In the genomic region with DNA sequence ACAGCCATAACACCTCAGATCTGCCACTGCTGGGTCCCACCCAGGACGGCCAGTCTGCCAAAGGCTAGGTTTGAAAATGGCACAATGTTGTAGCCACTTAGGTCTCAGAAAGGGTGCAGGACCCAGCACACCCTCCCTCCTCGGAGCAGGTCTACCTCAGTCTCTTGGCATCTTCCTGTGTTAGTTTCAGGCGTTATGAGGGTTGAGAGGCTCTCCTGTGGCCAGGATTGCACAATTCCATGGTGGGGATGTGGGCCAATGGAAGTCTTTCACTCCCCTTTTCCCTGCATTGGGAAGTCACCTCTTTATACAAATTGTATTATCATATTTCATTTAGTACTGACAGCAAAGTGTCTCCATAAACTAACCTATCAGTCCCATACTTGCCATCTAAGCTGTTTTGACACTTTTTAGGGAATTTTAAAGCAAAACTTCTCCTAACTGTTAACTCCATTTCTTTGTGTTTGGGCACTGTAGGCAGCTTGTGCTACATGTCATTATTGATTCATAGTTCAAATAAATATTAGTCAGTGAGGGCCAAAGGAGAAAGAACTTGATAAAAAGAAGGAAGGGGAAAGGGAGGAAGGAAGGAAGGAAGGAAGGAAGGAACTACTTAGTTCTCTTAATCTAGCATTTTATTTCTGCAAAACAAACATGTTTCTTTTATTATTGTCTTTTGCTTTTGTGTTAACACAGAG, we compare ENCODE assay signal across 21 cellular contexts.
"Had no signal": no experiment of that assay in that cellular context is flagged by ENCODE, and none has a peak within 500 bp of the region (broad histone marks: within the 10 kb centered on the region; RNA-seq: fewer than 3 reads in every experiment).

No MANE protein-coding gene starts in this region.

- H3K27me3 ChIP-seq: ascending aorta, cardiac muscle cell had no signal

- H3K4me1 ChIP-seq: ascending aorta had no signal

- FAIRE-seq: RCC 7860 had no signal

- DNase-seq: activated B cell treated with CpG ODN at 0.5 μM for 24 hours; activated CD4-positive, alpha-beta T cell treated with anti-CD3 and anti-CD28 coated beads for 1 hour; activated CD4-positive, alpha-beta T cell treated with anti-CD3 and anti-CD28 coated beads, Interleukin-2, amount 10 ng/mL, durations not matched to agents 24 days and 14 days; activated CD4-positive, alpha-beta T cell treated with anti-CD3 and anti-CD28 coated beads, Interleukin-2, amount 50 U/mL, for 48 hours; activated CD8-positive, alpha-beta memory T cell treated with anti-CD3 and anti-CD28 coated beads, Interleukin-2, amount 10 ng/mL, durations not matched to agents 7 days and 5 days; activated effector memory CD4-positive, alpha-beta T cell treated with anti-CD3 and anti-CD28 coated beads, Interleukin-2, amount 50 U/mL, for 16 hours; activated naive CD4-positive, alpha-beta T cell treated with Interleukin-2 at 50 U/mL for 16 hours; activated naive CD8-positive, alpha-beta T cell treated with anti-CD3 and anti-CD28 coated beads, Interleukin-2, amount 50 U/mL, for 24 hours; activated T-cell treated with anti-CD3 and anti-CD28 coated beads, Interleukin-2, amount 50 U/mL, for 4 hours; amniotic stem cell; NCI-H1048; NCI-H146; NCI-H187 treated with DMSO at 0.1 percent for 48 hours; NCI-H2081 treated with DMSO at 0.1 percent for 48 hours; NCI-H446; NCI-H524; SHP77 treated with DMSO at 0.1 percent for 48 hours had no signal

- H3K36me3 ChIP-seq: ascending aorta, cardiac muscle cell had no signal

- H3K27ac ChIP-seq: ascending aorta, cardiac muscle cell had no signal

- H3K4me3 ChIP-seq: ascending aorta, cardiac muscle cell had no signal

- ATAC-seq: activated CD8-positive, alpha-beta memory T cell treated with anti-CD3 and anti-CD28 coated beads, Interleukin-2, amount 10 ng/mL, durations not matched to agents 7 days and 5 days; activated naive CD4-positive, alpha-beta T cell treated with anti-CD3 and anti-CD28 coated beads, Interleukin-2, amount 50 U/mL, for 72 hours; activated naive CD8-positive, alpha-beta T cell treated with anti-CD3 and anti-CD28 coated beads, Interleukin-2, amount 50 U/mL, for 24 hours; activated T-cell treated with anti-CD3 and anti-CD28 coated beads, Interleukin-2, amount 50 U/mL, for 4 hours had no signal
